8 cellular contexts compared by ENCODE assay signal in the genomic region with DNA sequence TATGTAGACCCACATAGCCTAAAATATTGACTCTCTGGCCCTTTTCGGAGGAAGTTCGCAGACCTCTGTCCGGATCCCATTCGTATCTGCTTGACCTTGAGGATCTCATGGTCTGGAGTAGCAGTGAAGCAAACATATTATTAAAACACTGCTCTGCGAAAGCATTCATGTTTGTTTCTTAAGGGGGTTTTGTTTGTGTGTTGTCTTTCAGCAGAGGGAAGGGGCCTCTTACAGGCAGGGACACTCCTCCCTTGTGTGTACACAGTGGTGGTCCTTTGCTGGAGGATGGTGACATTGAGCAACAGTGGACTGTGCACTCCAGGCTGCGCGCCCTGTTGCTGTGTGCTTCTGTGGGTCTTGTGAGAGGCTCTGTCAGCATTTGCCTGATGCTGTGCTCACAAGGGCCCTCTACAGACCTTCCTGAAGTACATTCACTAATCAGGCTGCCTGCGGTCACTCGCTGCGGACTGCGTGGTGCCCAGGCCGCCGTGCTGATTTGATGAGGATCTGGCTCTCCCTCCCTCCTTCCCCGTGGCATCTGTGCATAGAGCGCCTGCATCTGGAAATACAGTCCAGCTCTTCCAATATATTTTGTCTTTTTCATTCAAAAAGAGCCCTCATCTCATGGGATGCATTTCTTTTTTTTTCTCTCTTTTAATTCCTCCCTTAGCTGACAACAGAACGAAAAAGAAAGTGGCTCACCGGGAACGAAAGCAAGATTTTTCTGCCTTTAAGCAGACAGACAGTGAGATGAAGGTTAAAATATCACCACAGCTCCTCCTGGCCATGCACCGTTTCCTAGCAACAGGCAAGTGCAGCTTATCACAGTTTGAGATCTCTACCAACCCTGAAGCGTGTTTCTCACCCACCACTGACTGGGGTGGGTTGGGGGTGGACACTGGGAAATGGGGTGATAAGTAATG.
DNase-seq lines count a peak whose midpoint lies in the region; ATAC-seq and TF ChIP-seq lines count a peak whose summit lies in the region.

No MANE protein-coding gene starts in this region.

- CTCF ChIA-PET in Caco-2 (lab: Charles Lee) = interaction anchor here (0.6 kb wide), 1 partner anchor 136 kb away, joined by 3 read pairs; the partner anchor contains the start of gene CNNM2

- no peaks in the 10 kb centered on the region for H3K9me3 ChIP-seq in Caco-2
- H3K9me3 ChIP-seq in right lobe of liver = no peaks in the 10 kb centered on the region

- no TSS peak for BruUV-seq in Caco-2 (replicated peaks; lab: Mats Ljungman, UMichigan)

- H3K27ac Mint-ChIP-seq in Caco-2 (ENCODE audit: unreplicated experiment) = no peak overlapping the region

- no peak overlapping the region for H3K4me3 ChIP-seq in Caco-2 (ENCODE audit: low read depth, low read length)
- H3K4me3 ChIP-seq in Jurkat, Clone E6-1 (ENCODE audit: low read length) = peak overlapping the region; percentile 48
- peak overlapping the region; percentile 11 to 35 (median 22) for H3K4me3 ChIP-seq in right lobe of liver

- no peaks in the 10 kb centered on the region for H3K27me3 Mint-ChIP-seq in Caco-2 (ENCODE audit: insufficient read depth, unreplicated experiment)

- peaks cover 10% of the 10 kb centered on the region for H3K4me1 Mint-ChIP-seq in Caco-2 (ENCODE audit: low read depth, unreplicated experiment)

- peaks cover 7% of the 10 kb centered on the region; the same call in 1 of the 2 replicates for H3K4me1 ChIP-seq in Caco-2
- peaks cover 0 to 5% (median 3%) of the 10 kb centered on the region in 4 donors for H3K4me1 ChIP-seq in right lobe of liver

- TF ChIP-seq POLR2A in right lobe of liver (IDR thresholded peaks at IDR 0.05) = no peak

- H3K4me3 Mint-ChIP-seq in Caco-2 (ENCODE audit: unreplicated experiment) = peak overlapping the region; percentile 13

- ATAC-seq in GM21381 (IDR thresholded peaks at IDR 0.05; ENCODE audit: unreplicated experiment) (peak; percentile 91), right lobe of liver (peak; percentile 99 to 100 (median 100))

- no peaks in the 10 kb centered on the region for H3K27me3 ChIP-seq in Caco-2 (replicated peaks; ENCODE audit: control insufficient read depth, insufficient read depth, low read length)
- no peaks in the 10 kb centered on the region for H3K27me3 ChIP-seq in right lobe of liver

- H3K27ac ChIP-seq in right lobe of liver = peak overlapping the region in 2 of 3 donors; percentile 31 to 45

- POLR2A ChIA-PET in Caco-2 (lab: Charles Lee) = no interaction called here

- H3K36me3 Mint-ChIP-seq in Caco-2 (ENCODE audit: insufficient read depth, unreplicated experiment) = no peaks in the 10 kb centered on the region

- peak; percentile 34 to 63 for TF ChIP-seq CTCF in Caco-2 (IDR thresholded peaks at IDR 0.05; ENCODE audit: insufficient read depth in 1 of 2, low read depth in 1 of 2, low read length in 1 of 2, severe bottlenecking in 1 of 2, unreplicated experiment in 1 of 2)
- peak; percentile 34 to 62 (median 54) for TF ChIP-seq CTCF in right lobe of liver (IDR thresholded peaks at IDR 0.05)

- DNase-seq in Caco-2 (peak; percentile 61 to 75), dedifferentiated amniotic fluid mesenchymal stem cell (ENCODE audit: extremely low spot score) (peak; percentile 84), right lobe of liver (peak; percentile 80 to 86 (median 86)), GF-D8 (lab: John Stamatoyannopoulos, UW) (no peak)
- DNase-seq in Jurkat, Clone E6-1 (ENCODE audit: low read depth, low spot score) = peak; percentile 81
- peak; percentile 62 for DNase-seq in activated CD4-positive, alpha-beta T cell treated with anti-CD3 and anti-CD28 coated beads for 48 hours
- peak; percentile 20 for DNase-seq in stimulated activated CD8-positive, alpha-beta memory T cell treated with anti-CD3 and anti-CD28 coated beads, Interleukin-12 subunit alpha, Interleukin-12 subunit beta, amount 100 ng/mL, for 1 hour (ENCODE audit: low read depth)

- WGBS in right lobe of liver (ENCODE audit: insufficient coverage, low coverage, low lambda C conversion rate, missing lambda C conversion rate) = 15% methylated on average over 14 of the region's 20 CpGs

- H3K36me3 ChIP-seq in Caco-2 (ENCODE audit: control insufficient read depth, insufficient read depth, low read length) (no peaks in the 10 kb centered on the region), right lobe of liver (no peaks in the 10 kb centered on the region)

- intact Hi-C loops in Caco-2 (cut with micrococcal nuclease; ENCODE audit: unreplicated experiment) (loop anchor here (1.0 kb wide), 1 partner anchor 137 kb away; no protein-coding TSS in a partner anchor), right lobe of liver (cut with DNase I) (no loop called here)

- no peaks in the 10 kb centered on the region for H3K9me3 Mint-ChIP-seq in Caco-2 (ENCODE audit: unreplicated experiment)
